In genomic region chr18:58228176-58228575, GRCh38 we compare ENCODE assay signal across 1 cellular context.
TF ChIP-seq lines count a peak whose summit lies in the region.

No MANE protein-coding gene starts in this region.

TF ChIP-seq in IMR-90, 13 proteins besides CTCF, POLR2A, EP300 and RAD21:
- no peak for TF ChIP-seq MXI1 (IDR thresholded peaks at IDR 0.05; ENCODE audit: borderline replicate concordance, low read depth, low read length)
- no peak for TF ChIP-seq NFE2L2 (IDR thresholded peaks at IDR 0.05; ENCODE audit: low read depth, low read length)
- TF ChIP-seq MAFK (IDR thresholded peaks at IDR 0.05; ENCODE audit: low read depth, low read length): no peak
- TF ChIP-seq MAZ (IDR thresholded peaks at IDR 0.05; ENCODE audit: borderline replicate concordance, low read depth, low read length): no peak
- no peak for TF ChIP-seq BHLHE40 (IDR thresholded peaks at IDR 0.05; ENCODE audit: low read depth, low read length)
- TF ChIP-seq SMC3 (IDR thresholded peaks at IDR 0.05; ENCODE audit: low read depth, low read length): no peak
- TF ChIP-seq ELK1 (IDR thresholded peaks at IDR 0.05; ENCODE audit: borderline replicate concordance, low read depth, low read length): no peak
- TF ChIP-seq RCOR1 (IDR thresholded peaks at IDR 0.05; ENCODE audit: insufficient replicate concordance, low read length): no peak
